Comparison of ENCODE assay signal across 41 cellular contexts in the genomic region with DNA sequence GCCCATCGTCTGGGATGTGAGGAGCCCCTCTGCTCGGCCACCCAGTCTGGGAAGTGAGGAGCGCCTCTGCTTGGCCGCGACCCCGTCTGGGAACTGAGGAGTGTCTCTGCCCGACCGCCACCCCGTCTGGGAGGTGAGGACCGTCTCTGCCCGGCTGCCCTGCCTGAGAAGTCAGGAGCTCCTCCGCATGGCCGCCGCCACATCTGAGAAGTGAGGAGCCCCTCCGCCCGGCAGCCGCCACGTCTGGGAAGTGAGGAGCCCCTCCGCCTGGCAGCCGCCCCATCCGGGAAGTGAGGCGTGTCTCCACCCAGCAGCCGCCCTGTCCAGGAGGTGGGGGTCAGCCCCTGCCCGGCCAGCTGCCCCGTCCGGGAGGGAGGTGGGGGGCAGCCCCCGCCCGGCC. TPM values are rescaled to one million over a fixed set of nuclear protein-coding genes. Genes with fewer than 3 reads are reported as not detected.
"Had no signal": no experiment of that assay in that cellular context is flagged by ENCODE, and none has a peak within 500 bp of the region (broad histone marks: within the 10 kb centered on the region; RNA-seq: fewer than 3 reads in every experiment).

No MANE protein-coding gene starts in this region.

- ATAC-seq: activated CD4-positive, alpha-beta T cell treated with anti-CD3 and anti-CD28 coated beads for 36 hours; activated CD4-positive, CD25-positive, alpha-beta regulatory T cell treated with anti-CD3 and anti-CD28 coated beads, Interleukin-2, amount 50 U/mL, for 24 hours; activated CD8-positive, alpha-beta memory T cell treated with anti-CD3 and anti-CD28 coated beads, Interleukin-2, amount 10 ng/mL, durations not matched to agents 7 days and 5 days; activated CD8-positive, alpha-beta T cell treated with anti-CD3 and anti-CD28 coated beads, Interleukin-2, amount 10 ng/mL, durations not matched to agents 7 days and 5 days; effector memory CD8-positive, alpha-beta T cell; foreskin keratinocyte; gastrocnemius medialis; T-cell had no signal

- H3K4me1 Mint-ChIP-seq: activated B cell treated with CpG ODN at 0.5 μM for 24 hours; activated CD4-positive, alpha-beta T cell treated with anti-CD3 and anti-CD28 coated beads for 36 hours; activated CD4-positive, alpha-beta T cell treated with anti-CD3 and anti-CD28 coated beads, Interleukin-2, amount 10 ng/mL, durations not matched to agents 24 days and 14 days; activated CD8-positive, alpha-beta memory T cell treated with anti-CD3 and anti-CD28 coated beads, Interleukin-2, amount 10 ng/mL, durations not matched to agents 7 days and 5 days; central memory CD8-positive, alpha-beta T cell; T-cell had no signal

- H3K36me3 ChIP-seq: brain microvascular endothelial cell, esophagus muscularis mucosa, gastrocnemius medialis, WERI-Rb-1 had no signal

- H3K4me1 ChIP-seq: esophagus muscularis mucosa, foreskin keratinocyte, gastrocnemius medialis had no signal

- DNase-seq: activated B cell treated with CpG ODN at 0.5 μM for 24 hours; activated CD4-positive, alpha-beta memory T cell treated with anti-CD3 and anti-CD28 coated beads for 36 hours; activated CD4-positive, alpha-beta T cell treated with anti-CD3 and anti-CD28 coated beads for 36 hours; activated CD4-positive, alpha-beta T cell treated with anti-CD3 and anti-CD28 coated beads, Interleukin-2, amount 10 ng/mL, durations not matched to agents 24 days and 14 days; activated CD8-positive, alpha-beta memory T cell treated with anti-CD3 and anti-CD28 coated beads, Interleukin-2, amount 10 ng/mL, durations not matched to agents 7 days and 5 days; activated CD8-positive, alpha-beta memory T cell treated with anti-CD3 and anti-CD28 coated beads, Interleukin-2, amount 50 U/mL, for 4 hours; activated CD8-positive, alpha-beta T cell treated with anti-CD3 and anti-CD28 coated beads, Interleukin-2, amount 10 ng/mL, durations not matched to agents 7 days and 5 days; activated effector memory CD4-positive, alpha-beta T cell treated with anti-CD3 and anti-CD28 coated beads, Interleukin-2, amount 50 U/mL, for 16 hours; activated naive CD4-positive, alpha-beta T cell treated with anti-CD3 and anti-CD28 coated beads, Interleukin-2, amount 50 U/mL, for 16 hours; activated naive CD4-positive, alpha-beta T cell treated with Interleukin-2 at 50 U/mL for 16 hours; activated T-cell treated with anti-CD3 and anti-CD28 coated beads, Interleukin-2, amount 50 U/mL, for 1 hour; activated T-cell treated with anti-CD3 and anti-CD28 coated beads, Interleukin-2, amount 50 U/mL, for 48 hours; amniotic stem cell; anterior cingulate cortex; brain microvascular endothelial cell; cortex of kidney; dermis blood vessel endothelial cell; effector CD4-positive, alpha-beta T cell; effector memory CD8-positive, alpha-beta T cell; erythroblast; foreskin keratinocyte; gastrocnemius medialis; SW 1271; T-cell; T-helper 9 cell; WERI-Rb-1 had no signal

- H3K9me3 ChIP-seq: gastrocnemius medialis had no signal

- H3K4me3 ChIP-seq: esophagus muscularis mucosa, gastrocnemius medialis had no signal

- FAIRE-seq: astrocyte, bronchial epithelial cell, colon had no signal

- H3K4me3 Mint-ChIP-seq: activated B cell treated with CpG ODN at 0.5 μM for 24 hours; activated CD4-positive, alpha-beta memory T cell treated with anti-CD3 and anti-CD28 coated beads for 36 hours; activated CD4-positive, alpha-beta T cell treated with anti-CD3 and anti-CD28 coated beads for 36 hours; activated CD4-positive, alpha-beta T cell treated with anti-CD3 and anti-CD28 coated beads, Interleukin-2, amount 10 ng/mL, durations not matched to agents 24 days and 14 days; activated CD8-positive, alpha-beta memory T cell treated with anti-CD3 and anti-CD28 coated beads, Interleukin-2, amount 10 ng/mL, durations not matched to agents 7 days and 5 days; activated CD8-positive, alpha-beta T cell treated with anti-CD3 and anti-CD28 coated beads, Interleukin-2, amount 10 ng/mL, durations not matched to agents 7 days and 5 days; activated naive CD8-positive, alpha-beta T cell; activated T-helper 1 cell treated with anti-CD3 and anti-CD28 coated beads, Interleukin-12 subunit alpha, Interleukin-12 subunit beta, Interleukin-2, Interleukin-4 antibody, amounts not matched to agents 30 ng/mL and 10 ng/mL and 1 ng/mL, durations not matched to agents 14 hours and 24 hours and 36 hours; central memory CD8-positive, alpha-beta T cell; effector memory CD8-positive, alpha-beta T cell; T-cell; T-helper 1 cell treated with Interleukin-12 subunit alpha and Interleukin-12 subunit beta and Interleukin-4 antibody, amounts not matched to agents 30 μg/mL and 1 μg/mL, for 36 hours had no signal

- H3K27me3 ChIP-seq: brain microvascular endothelial cell, esophagus muscularis mucosa, foreskin keratinocyte, gastrocnemius medialis had no signal

- H3K27ac Mint-ChIP-seq: activated B cell treated with CpG ODN at 0.5 μM for 24 hours; activated CD4-positive, alpha-beta memory T cell treated with anti-CD3 and anti-CD28 coated beads for 36 hours; activated CD4-positive, alpha-beta T cell treated with anti-CD3 and anti-CD28 coated beads for 36 hours; activated CD4-positive, alpha-beta T cell treated with anti-CD3 and anti-CD28 coated beads, Interleukin-2, amount 10 ng/mL, durations not matched to agents 24 days and 14 days; activated CD8-positive, alpha-beta memory T cell treated with anti-CD3 and anti-CD28 coated beads, Interleukin-2, amount 10 ng/mL, durations not matched to agents 7 days and 5 days; activated CD8-positive, alpha-beta T cell treated with anti-CD3 and anti-CD28 coated beads, Interleukin-2, amount 10 ng/mL, durations not matched to agents 7 days and 5 days; activated naive CD8-positive, alpha-beta T cell; activated T-helper 1 cell treated with anti-CD3 and anti-CD28 coated beads, Interleukin-12 subunit alpha, Interleukin-12 subunit beta, Interleukin-2, Interleukin-4 antibody, amounts not matched to agents 30 ng/mL and 10 ng/mL and 1 ng/mL, durations not matched to agents 14 hours and 24 hours and 36 hours; activated T-helper 2 cell treated with anti-CD3 and anti-CD28 coated beads, Interferon-gamma antibody, Interleukin-2, Interleukin-4, amounts not matched to agents 10 μg/mL and 5 μg/mL and 100 μg/mL, durations not matched to agents 14 hours and 24 hours and 36 hours; effector memory CD8-positive, alpha-beta T cell; T-cell; T-helper 1 cell treated with Interleukin-12 subunit alpha and Interleukin-12 subunit beta and Interleukin-4 antibody, amounts not matched to agents 30 μg/mL and 1 μg/mL, for 36 hours had no signal

- H3K27me3 Mint-ChIP-seq: activated B cell treated with CpG ODN at 0.5 μM for 24 hours; activated CD4-positive, alpha-beta memory T cell treated with anti-CD3 and anti-CD28 coated beads for 36 hours; activated CD4-positive, alpha-beta T cell treated with anti-CD3 and anti-CD28 coated beads for 36 hours; activated CD4-positive, alpha-beta T cell treated with anti-CD3 and anti-CD28 coated beads, Interleukin-2, amount 10 ng/mL, durations not matched to agents 24 days and 14 days; activated CD8-positive, alpha-beta memory T cell treated with anti-CD3 and anti-CD28 coated beads, Interleukin-2, amount 10 ng/mL, durations not matched to agents 7 days and 5 days; activated naive CD8-positive, alpha-beta T cell; central memory CD8-positive, alpha-beta T cell; effector memory CD8-positive, alpha-beta T cell; T-cell had no signal

- H3K27ac ChIP-seq: brain microvascular endothelial cell, esophagus muscularis mucosa, foreskin keratinocyte, gastrocnemius medialis, WERI-Rb-1 had no signal

RNA-seq across cellular contexts. Expression of a gene that starts 5.8 kb away (rescaled TPM):
- total RNA-seq: activated B cell treated with CpG ODN at 0.5 μM for 24 hours; activated CD4-positive, alpha-beta memory T cell treated with anti-CD3 and anti-CD28 coated beads for 36 hours; activated CD4-positive, alpha-beta T cell treated with anti-CD3 and anti-CD28 coated beads for 36 hours; activated CD4-positive, alpha-beta T cell treated with anti-CD3 and anti-CD28 coated beads, Interleukin-2, amount 10 ng/mL, durations not matched to agents 24 days and 14 days; activated CD8-positive, alpha-beta memory T cell treated with anti-CD3 and anti-CD28 coated beads for 36 hours; activated CD8-positive, alpha-beta memory T cell treated with anti-CD3 and anti-CD28 coated beads, Interleukin-2, amount 10 ng/mL, durations not matched to agents 7 days and 5 days; activated CD8-positive, alpha-beta T cell treated with anti-CD3 and anti-CD28 coated beads, Interleukin-2, amount 10 ng/mL, durations not matched to agents 7 days and 5 days; activated T-helper 1 cell treated with anti-CD3 and anti-CD28 coated beads, Interleukin-12 subunit alpha, Interleukin-12 subunit beta, Interleukin-2, Interleukin-4 antibody, amounts not matched to agents 30 ng/mL and 10 ng/mL and 1 ng/mL, durations not matched to agents 14 hours and 24 hours and 36 hours; activated T-helper 2 cell treated with anti-CD3 and anti-CD28 coated beads, Interferon-gamma antibody, Interleukin-2, Interleukin-4, amounts not matched to agents 10 μg/mL and 5 μg/mL and 100 μg/mL, durations not matched to agents 14 hours and 24 hours and 36 hours; astrocyte; bronchial epithelial cell; cardiac septum; cerebellum; dermis blood vessel endothelial cell; esophagus muscularis mucosa; foreskin keratinocyte; gastrocnemius medialis; T-cell; T-helper 2 cell treated with Interferon-gamma antibody and Interleukin-4, amounts not matched to agents 100 ng/mL and 5 ng/mL, for 36 hours had no signal
- polyA plus RNA-seq: adipose tissue, foreskin keratinocyte had no signal

RNA-seq across cellular contexts. Expression of a gene that starts 23.9 kb away (rescaled TPM):
- total RNA-seq: activated B cell treated with CpG ODN at 0.5 μM for 24 hours; activated CD4-positive, alpha-beta memory T cell treated with anti-CD3 and anti-CD28 coated beads for 36 hours; activated CD4-positive, alpha-beta T cell treated with anti-CD3 and anti-CD28 coated beads for 36 hours; activated CD4-positive, alpha-beta T cell treated with anti-CD3 and anti-CD28 coated beads, Interleukin-2, amount 10 ng/mL, durations not matched to agents 24 days and 14 days; activated CD8-positive, alpha-beta memory T cell treated with anti-CD3 and anti-CD28 coated beads for 36 hours; activated CD8-positive, alpha-beta memory T cell treated with anti-CD3 and anti-CD28 coated beads, Interleukin-2, amount 10 ng/mL, durations not matched to agents 7 days and 5 days; activated CD8-positive, alpha-beta T cell treated with anti-CD3 and anti-CD28 coated beads, Interleukin-2, amount 10 ng/mL, durations not matched to agents 7 days and 5 days; activated T-helper 1 cell treated with anti-CD3 and anti-CD28 coated beads, Interleukin-12 subunit alpha, Interleukin-12 subunit beta, Interleukin-2, Interleukin-4 antibody, amounts not matched to agents 30 ng/mL and 10 ng/mL and 1 ng/mL, durations not matched to agents 14 hours and 24 hours and 36 hours; activated T-helper 2 cell treated with anti-CD3 and anti-CD28 coated beads, Interferon-gamma antibody, Interleukin-2, Interleukin-4, amounts not matched to agents 10 μg/mL and 5 μg/mL and 100 μg/mL, durations not matched to agents 14 hours and 24 hours and 36 hours; astrocyte; bronchial epithelial cell; cardiac septum; cerebellum; dermis blood vessel endothelial cell; esophagus muscularis mucosa; foreskin keratinocyte; gastrocnemius medialis; T-cell; T-helper 2 cell treated with Interferon-gamma antibody and Interleukin-4, amounts not matched to agents 100 ng/mL and 5 ng/mL, for 36 hours had no signal
- polyA plus RNA-seq: adipose tissue, foreskin keratinocyte had no signal

RNA-seq across cellular contexts. Expression of a gene that starts 46.0 kb away (rescaled TPM):
- total RNA-seq: activated B cell treated with CpG ODN at 0.5 μM for 24 hours; activated CD4-positive, alpha-beta memory T cell treated with anti-CD3 and anti-CD28 coated beads for 36 hours; activated CD4-positive, alpha-beta T cell treated with anti-CD3 and anti-CD28 coated beads for 36 hours; activated CD4-positive, alpha-beta T cell treated with anti-CD3 and anti-CD28 coated beads, Interleukin-2, amount 10 ng/mL, durations not matched to agents 24 days and 14 days; activated CD8-positive, alpha-beta memory T cell treated with anti-CD3 and anti-CD28 coated beads for 36 hours; activated CD8-positive, alpha-beta memory T cell treated with anti-CD3 and anti-CD28 coated beads, Interleukin-2, amount 10 ng/mL, durations not matched to agents 7 days and 5 days; activated CD8-positive, alpha-beta T cell treated with anti-CD3 and anti-CD28 coated beads, Interleukin-2, amount 10 ng/mL, durations not matched to agents 7 days and 5 days; activated T-helper 1 cell treated with anti-CD3 and anti-CD28 coated beads, Interleukin-12 subunit alpha, Interleukin-12 subunit beta, Interleukin-2, Interleukin-4 antibody, amounts not matched to agents 30 ng/mL and 10 ng/mL and 1 ng/mL, durations not matched to agents 14 hours and 24 hours and 36 hours; activated T-helper 2 cell treated with anti-CD3 and anti-CD28 coated beads, Interferon-gamma antibody, Interleukin-2, Interleukin-4, amounts not matched to agents 10 μg/mL and 5 μg/mL and 100 μg/mL, durations not matched to agents 14 hours and 24 hours and 36 hours; astrocyte; bronchial epithelial cell; cardiac septum; cerebellum; dermis blood vessel endothelial cell; esophagus muscularis mucosa; foreskin keratinocyte; gastrocnemius medialis; T-cell; T-helper 2 cell treated with Interferon-gamma antibody and Interleukin-4, amounts not matched to agents 100 ng/mL and 5 ng/mL, for 36 hours had no signal
- polyA plus RNA-seq: adipose tissue, foreskin keratinocyte had no signal
